21 cellular contexts compared by ENCODE assay signal in the genomic region with DNA sequence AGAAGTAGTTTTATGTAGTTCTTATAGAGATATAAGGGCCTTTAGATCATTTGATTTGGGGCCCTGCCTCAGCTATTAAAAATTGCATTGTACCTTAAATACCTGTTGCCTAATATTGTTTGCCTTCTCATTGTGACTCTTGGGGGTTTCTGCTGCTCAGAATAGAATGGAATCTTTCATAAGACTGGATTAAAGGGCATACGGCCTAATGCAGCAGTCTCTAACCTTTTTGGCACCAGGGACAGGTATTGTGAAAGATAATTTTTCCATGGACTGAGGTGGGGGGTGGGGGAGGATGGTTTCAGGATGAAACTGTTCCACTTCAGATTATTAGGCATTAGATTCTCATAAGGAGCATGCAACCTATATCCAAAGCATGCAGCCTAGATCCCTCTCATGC. TPM values are rescaled to one million over a fixed set of nuclear protein-coding genes. Genes with fewer than 3 reads are reported as not detected.
DNase-seq lines count a peak whose midpoint lies in the region; ATAC-seq, FAIRE-seq and TF ChIP-seq lines count a peak whose summit lies in the region.
"Had no signal": no experiment of that assay in that cellular context is flagged by ENCODE, and none has a peak within 500 bp of the region (broad histone marks: within the 10 kb centered on the region; RNA-seq: fewer than 3 reads in every experiment).

No MANE protein-coding gene starts in this region.

- peak; percentile 11 for ATAC-seq in Right ventricle myocardium superior (ENCODE audit: poor library complexity)
- no peak for ATAC-seq in right cardiac atrium
- ATAC-seq in A549: no peak
- no peak for ATAC-seq in memory B cell (ENCODE audit: low read depth)
- peak in 1 of 2 donors; percentile 62 for ATAC-seq in gastrocnemius medialis
- ATAC-seq in effector memory CD8-positive, alpha-beta T cell (replicated peaks): no peak
- ATAC-seq: HCT116 had no signal

- CTCF ChIA-PET in A549 (lab: Yijun Ruan, JAX): interaction anchor here (0.6 kb wide), 1 partner anchor 99 kb away, joined by 6 read pairs; no protein-coding TSS in a partner anchor

- peaks cover 2% of the 10 kb centered on the region for H3K4me1 Mint-ChIP-seq in memory B cell
- H3K4me1 Mint-ChIP-seq in effector memory CD8-positive, alpha-beta T cell (ENCODE audit: low read depth in 2 of 2): peaks cover 0 to 7% of the 10 kb centered on the region in 2 donors

- 33% methylated on average over 1 of the region's 1 CpG for WGBS in right cardiac atrium
- 50% methylated on average over 1 of the region's 1 CpG for WGBS in A549 (ENCODE audit: missing lambda C conversion rate)

- H3K36me3 ChIP-seq in gastrocnemius medialis: no peaks in the 10 kb centered on the region

- H3K4me2 ChIP-seq in A549: peak overlapping the region; percentile 16; the same call in 1 of the 3 replicates

- in situ Hi-C loops in gastrocnemius medialis (cut with MboI; ENCODE audit: low sequenced_read_pairs in 4 of 4): no loop called here

- H3K36me3 Mint-ChIP-seq in memory B cell: peaks cover 8% of the 10 kb centered on the region
- H3K36me3 Mint-ChIP-seq in effector memory CD8-positive, alpha-beta T cell (ENCODE audit: insufficient read depth): peaks cover 3% of the 10 kb centered on the region

- H3K9me3 ChIP-seq in right cardiac atrium (ENCODE audit: control insufficient read depth, low read length) (no peaks in the 10 kb centered on the region), A549 (no peaks in the 10 kb centered on the region), gastrocnemius medialis (no peaks in the 10 kb centered on the region)

- peak overlapping the region; percentile 61 for H3K27ac Mint-ChIP-seq in memory B cell
- no peak overlapping the region for H3K27ac Mint-ChIP-seq in effector memory CD8-positive, alpha-beta T cell
- H3K27ac Mint-ChIP-seq: B cell; CD4-positive, alpha-beta T cell had no signal

- no peak overlapping the region for H3K4me3 Mint-ChIP-seq in memory B cell
- no peak overlapping the region for H3K4me3 Mint-ChIP-seq in effector memory CD8-positive, alpha-beta T cell
- H3K4me3 Mint-ChIP-seq: B cell; CD4-positive, alpha-beta T cell had no signal

- H3K27ac ChIP-seq in right cardiac atrium (ENCODE audit: low read length) (no peak overlapping the region), A549 (peak overlapping the region in 1 of 2 experiments; percentile 56; a peak in 3 of 6 replicates), gastrocnemius medialis (peak overlapping the region; percentile 68 to 77 (median 74))
- H3K27ac ChIP-seq: GM23248 had no signal

- TF ChIP-seq CTCF in A549 (IDR thresholded peaks at IDR 0.05) (no peak), gastrocnemius medialis (IDR thresholded peaks at IDR 0.05 in 4 of 5, conservative IDR thresholded peaks at IDR 0.05 in 1 of 5) (no peak)

- no peak for FAIRE-seq in A549 (lab: Jason Lieb, UNC)
- FAIRE-seq: G401.6, H54, HTR-8/SVneo had no signal

- no peak for TF ChIP-seq EP300 in A549 (IDR thresholded peaks at IDR 0.05)

- TF ChIP-seq POLR2A in A549 (IDR thresholded peaks at IDR 0.05; ENCODE audit: low read length) (no peak), gastrocnemius medialis (IDR thresholded peaks at IDR 0.05) (no peak)

- H3K4me1 ChIP-seq in right cardiac atrium (ENCODE audit: control insufficient read depth, insufficient read depth, low read length) (peaks cover 5% of the 10 kb centered on the region), A549 (peaks cover 67% of the 10 kb centered on the region), gastrocnemius medialis (peaks cover 29 to 40% of the 10 kb centered on the region in 2 donors)

- POLR2A ChIA-PET in A549 (lab: Yijun Ruan, JAX): no interaction called here

- H3K27me3 Mint-ChIP-seq in memory B cell: no peaks in the 10 kb centered on the region
- H3K27me3 Mint-ChIP-seq in effector memory CD8-positive, alpha-beta T cell: no peaks in the 10 kb centered on the region
- H3K27me3 Mint-ChIP-seq: B cell; CD4-positive, alpha-beta T cell had no signal

- DNase-seq in Right ventricle myocardium superior (no peak), right cardiac atrium (no peak), A549 (ENCODE audit: low read depth in 1 of 2, low spot score in 1 of 2) (no peak), memory B cell (ENCODE audit: low spot score in 2 of 2) (no peak), gastrocnemius medialis (no peak), AG08395 (ENCODE audit: low spot score) (no peak), activated T-cell treated with anti-CD3 and anti-CD28 coated beads for 4 hours (no peak)
- DNase-seq in effector memory CD8-positive, alpha-beta T cell: no peak
- DNase-seq: 8988T; ACHN; C1 segment of cervical spinal cord; CD4-positive, alpha-beta T cell; DMS153; DMS79 treated with DMSO at 0.1 percent for 48 hours; EL; GM23248 had no signal

- no peak for TF ChIP-seq RAD21 in A549 (conservative IDR thresholded peaks at IDR 0.05 in 1 of 2, IDR thresholded peaks at IDR 0.05 in 1 of 2)

- H3K9me3 Mint-ChIP-seq in memory B cell: no peaks in the 10 kb centered on the region
- H3K9me3 Mint-ChIP-seq in effector memory CD8-positive, alpha-beta T cell: no peaks in the 10 kb centered on the region
- H3K9me3 Mint-ChIP-seq: CD4-positive, alpha-beta T cell had no signal

- H3K27me3 ChIP-seq in right cardiac atrium (ENCODE audit: control insufficient read depth, insufficient read depth) (no peaks in the 10 kb centered on the region), gastrocnemius medialis (no peaks in the 10 kb centered on the region)

- no peak overlapping the region for H3K4me3 ChIP-seq in right cardiac atrium (ENCODE audit: low read length)
- H3K4me3 ChIP-seq in A549: no peak overlapping the region
- H3K4me3 ChIP-seq in gastrocnemius medialis: no peak overlapping the region
- H3K4me3 ChIP-seq: GM23248 had no signal

- intact Hi-C loops in Right ventricle myocardium superior (cut with DNase I): no loop called here
- intact Hi-C loops in right cardiac atrium (cut with DNase I): no loop called here
- intact Hi-C loops in gastrocnemius medialis (cut with DNase I; ENCODE audit: low total_unique reads): no loop called here

TF ChIP-seq in A549, 52 proteins besides CTCF, POLR2A, EP300 and RAD21:
- no peak for TF ChIP-seq HOXA7 (CRISPR knock-in tag; IDR thresholded peaks at IDR 0.05)
- no peak for TF ChIP-seq KDM1A (IDR thresholded peaks at IDR 0.05; ENCODE audit: low read depth)
- TF ChIP-seq FOXS1 (CRISPR knock-in tag; IDR thresholded peaks at IDR 0.05): no peak
- TF ChIP-seq CHD2 (IDR thresholded peaks at IDR 0.05; ENCODE audit: low read length, partially characterized antibody): no peak
- no peak for TF ChIP-seq CBX8 (IDR thresholded peaks at IDR 0.05)
- no peak for TF ChIP-seq TP53 (CRISPR knock-in tag; IDR thresholded peaks at IDR 0.05)
- no peak for TF ChIP-seq MAFK (IDR thresholded peaks at IDR 0.05; ENCODE audit: partially characterized antibody)
- no peak for TF ChIP-seq CEBPB (IDR thresholded peaks at IDR 0.05)
- no peak for TF ChIP-seq MAZ (IDR thresholded peaks at IDR 0.05; ENCODE audit: borderline replicate concordance, low read depth, low read length)
- no peak for TF ChIP-seq KDM5A (IDR thresholded peaks at IDR 0.05)
- TF ChIP-seq NR3C1 (IDR thresholded peaks at IDR 0.05): no peak
- TF ChIP-seq, protein P1, sequence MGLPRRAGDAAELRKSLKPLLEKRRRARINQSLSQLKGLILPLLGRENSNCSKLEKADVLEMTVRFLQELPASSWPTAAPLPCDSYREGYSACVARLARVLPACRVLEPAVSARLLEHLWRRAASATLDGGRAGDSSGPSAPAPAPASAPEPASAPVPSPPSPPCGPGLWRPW (IDR thresholded peaks at IDR 0.05): no peak
- no peak for TF ChIP-seq TFCP2L1 (CRISPR knock-in tag; IDR thresholded peaks at IDR 0.05)
- TF ChIP-seq HOXB5 (CRISPR knock-in tag; IDR thresholded peaks at IDR 0.05): no peak
- TF ChIP-seq, protein P2, sequence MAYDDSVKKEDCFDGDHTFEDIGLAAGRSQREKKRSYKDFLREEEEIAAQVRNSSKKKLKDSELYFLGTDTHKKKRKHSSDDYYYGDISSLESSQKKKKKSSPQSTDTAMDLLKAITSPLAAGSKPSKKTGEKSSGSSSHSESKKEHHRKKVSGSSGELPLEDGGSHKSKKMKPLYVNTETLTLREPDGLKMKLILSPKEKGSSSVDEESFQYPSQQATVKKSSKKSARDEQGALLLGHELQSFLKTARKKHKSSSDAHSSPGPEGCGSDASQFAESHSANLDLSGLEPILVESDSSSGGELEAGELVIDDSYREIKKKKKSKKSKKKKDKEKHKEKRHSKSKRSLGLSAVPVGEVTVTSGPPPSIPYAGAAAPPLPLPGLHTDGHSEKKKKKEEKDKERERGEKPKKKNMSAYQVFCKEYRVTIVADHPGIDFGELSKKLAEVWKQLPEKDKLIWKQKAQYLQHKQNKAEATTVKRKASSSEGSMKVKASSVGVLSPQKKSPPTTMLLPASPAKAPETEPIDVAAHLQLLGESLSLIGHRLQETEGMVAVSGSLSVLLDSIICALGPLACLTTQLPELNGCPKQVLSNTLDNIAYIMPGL (CRISPR knock-in tag; IDR thresholded peaks at IDR 0.05; ENCODE audit: borderline replicate concordance): no peak
- TF ChIP-seq JUNB (IDR thresholded peaks at IDR 0.05): no peak
- TF ChIP-seq SMC3 (IDR thresholded peaks at IDR 0.05): no peak
- no peak for TF ChIP-seq HEYL (CRISPR knock-in tag; IDR thresholded peaks at IDR 0.05)
TF ChIP-seq in A549: peak in this region for 0.

RNA-seq across cellular contexts. Expression of a gene that starts 46.2 kb away (rescaled TPM):
- 47.1 TPM for total RNA-seq in Right ventricle myocardium superior
- total RNA-seq in right cardiac atrium: 10 to 100 TPM; 29.7 to 37.5 (median 34.3) TPM
- 17.6 TPM for polyA plus RNA-seq in right cardiac atrium
- polyA plus RNA-seq in A549 (2011; rRNA removed): 32.0 and 36.3 TPM in 2 replicates
- polyA plus RNA-seq in A549 (2012; cell fraction: cytosol; rRNA removed): 14.8 and 21.4 TPM in 2 replicates
- polyA plus RNA-seq in A549 (2012; cell fraction: nucleus; rRNA removed): 20.1 and 24.0 TPM in 2 replicates
- 35.3 to 43.7 TPM (median 38.9 TPM) in 3 replicates for polyA plus RNA-seq in A549 (2017; fragmentation: RNase III; extraction: RNeasy Plus Mini Kit Qiagen cat#74134 plus additional on column Dnase treatment)
- 44.0 and 45.7 TPM in 2 replicates for polyA minus RNA-seq in A549 (2011; rRNA and poly(A)+ RNA removed)
- total RNA-seq in gastrocnemius medialis: 10 to 100 TPM; 40.1 to 61.2 (median 47.3) TPM
